In genomic region chr6:33979750-33980149, GRCh38 we compare ENCODE assay signal across 22 cellular contexts.
DNase-seq lines count a peak whose midpoint lies in the region; ATAC-seq and TF ChIP-seq lines count a peak whose summit lies in the region.
"Had no signal": no experiment of that assay in that cellular context is flagged by ENCODE, and none has a peak within 500 bp of the region (broad histone marks: within the 10 kb centered on the region; RNA-seq: fewer than 3 reads in every experiment).

No MANE protein-coding gene starts in this region.

- no peaks in the 10 kb centered on the region for H4K20me1 ChIP-seq in neural progenitor cell (ENCODE audit: low read depth)

- no peak for ATAC-seq in activated T-cell treated with anti-CD3 and anti-CD28 coated beads, Interleukin-2, amount 50 U/mL, for 72 hours (replicated peaks in 1 of 2)
- ATAC-seq in GM18520 (IDR thresholded peaks at IDR 0.05; ENCODE audit: unreplicated experiment) = no peak
- ATAC-seq in GM18511 (IDR thresholded peaks at IDR 0.05; ENCODE audit: unreplicated experiment) = no peak

- DNase-seq in activated T-cell treated with anti-CD3 and anti-CD28 coated beads, Interleukin-2, amount 50 U/mL, for 24 hours = peak; percentile 18
- DNase-seq in activated T-cell treated with anti-CD3 and anti-CD28 coated beads, Interleukin-2, amount 50 U/mL, for 72 hours = no peak
- DNase-seq in endodermal cell (peak; percentile 40), neural progenitor cell (ENCODE audit: low spot score) (no peak), ureter (ENCODE audit: low spot score) (peak; percentile 13), GM20000 (ENCODE audit: low spot score) (no peak)
- DNase-seq: Calu3, GF-D8, GM23248, Karpas-422, MV-4-11, NCI-H1105 treated with DMSO at 0.1 percent for 48 hours, NCI-H2029 treated with DMSO at 0.1 percent for 48 hours, NCI-H446 treated with DMSO at 0.1 percent for 48 hours, NCI-H526 treated with DMSO at 0.1 percent for 48 hours, OCI-M1, Right ventricle myocardium superior had no signal

- peaks cover 16% of the 10 kb centered on the region for H3K27me3 Mint-ChIP-seq in activated T-cell treated with anti-CD3 and anti-CD28 coated beads, Interleukin-2, amount 50 U/mL, for 24 hours
- peaks cover 19% of the 10 kb centered on the region for H3K27me3 Mint-ChIP-seq in activated T-cell treated with anti-CD3 and anti-CD28 coated beads, Interleukin-2, amount 50 U/mL, for 72 hours (ENCODE audit: low read depth)
- H3K27me3 Mint-ChIP-seq in endodermal cell (ENCODE audit: insufficient read depth) = peaks cover 42% of the 10 kb centered on the region
- H3K27me3 Mint-ChIP-seq in neural progenitor cell (ENCODE audit: insufficient read depth, low read depth) = peaks cover 15% of the 10 kb centered on the region

- H3K27ac Mint-ChIP-seq in activated T-cell treated with anti-CD3 and anti-CD28 coated beads, Interleukin-2, amount 50 U/mL, for 24 hours = no peak overlapping the region
- no peak overlapping the region for H3K27ac Mint-ChIP-seq in activated T-cell treated with anti-CD3 and anti-CD28 coated beads, Interleukin-2, amount 50 U/mL, for 72 hours
- H3K27ac Mint-ChIP-seq in endodermal cell = no peak overlapping the region
- H3K27ac Mint-ChIP-seq in neural progenitor cell = peak overlapping the region; percentile 62
- H3K27ac Mint-ChIP-seq: CD8-positive, alpha-beta memory T cell had no signal

- no peak overlapping the region for H3K4me2 ChIP-seq in neural progenitor cell

- TF ChIP-seq CTCF in endodermal cell (conservative IDR thresholded peaks at IDR 0.05) (no peak), neural progenitor cell (IDR thresholded peaks at IDR 0.05) (no peak), GM20000 (IDR thresholded peaks at IDR 0.05; ENCODE audit: extremely low read depth, missing control alignments) (no peak)

- H3K4me3 Mint-ChIP-seq in activated T-cell treated with anti-CD3 and anti-CD28 coated beads, Interleukin-2, amount 50 U/mL, for 24 hours = no peak overlapping the region
- H3K4me3 Mint-ChIP-seq in activated T-cell treated with anti-CD3 and anti-CD28 coated beads, Interleukin-2, amount 50 U/mL, for 72 hours = no peak overlapping the region
- H3K4me3 Mint-ChIP-seq in endodermal cell (no peak overlapping the region), neural progenitor cell (no peak overlapping the region)
- H3K4me3 Mint-ChIP-seq: CD8-positive, alpha-beta memory T cell; H9 had no signal

- no peak overlapping the region for H2AFZ ChIP-seq in neural progenitor cell (replicated peaks)
- H2AFZ ChIP-seq: GM23248 had no signal

- H3K9me3 Mint-ChIP-seq in activated T-cell treated with anti-CD3 and anti-CD28 coated beads, Interleukin-2, amount 50 U/mL, for 24 hours = no peaks in the 10 kb centered on the region
- no peaks in the 10 kb centered on the region for H3K9me3 Mint-ChIP-seq in activated T-cell treated with anti-CD3 and anti-CD28 coated beads, Interleukin-2, amount 50 U/mL, for 72 hours
- H3K9me3 Mint-ChIP-seq in endodermal cell = no peaks in the 10 kb centered on the region
- H3K9me3 Mint-ChIP-seq in neural progenitor cell = no peaks in the 10 kb centered on the region
- H3K9me3 Mint-ChIP-seq: CD8-positive, alpha-beta memory T cell; H9 had no signal

- H3K27ac ChIP-seq in endodermal cell (ENCODE audit: low read depth, low read length) (no peak overlapping the region), neural progenitor cell (no peak overlapping the region)
- H3K27ac ChIP-seq: C4-2B, GM23248 had no signal

- H3K36me3 ChIP-seq in endodermal cell (ENCODE audit: control insufficient read depth, insufficient read depth, low read length) (no peaks in the 10 kb centered on the region), neural progenitor cell (no peaks in the 10 kb centered on the region)

- WGBS in endodermal cell (ENCODE audit: insufficient coverage in 1 of 2, insufficient read length in 1 of 2), 2 experiments = 92 to 100% methylated on average over 1 to 4 of the region's 4 CpGs

- H3K4me3 ChIP-seq in endodermal cell (ENCODE audit: low read length) (no peak overlapping the region), neural progenitor cell (no peak overlapping the region)
- H3K4me3 ChIP-seq: GM23248 had no signal

- H3F3A ChIP-seq in neural progenitor cell (ENCODE audit: low read depth) = no peaks in the 10 kb centered on the region

- no peaks in the 10 kb centered on the region for H3K9me3 ChIP-seq in endodermal cell (ENCODE audit: control insufficient read depth, low read length)
- no peaks in the 10 kb centered on the region for H3K9me3 ChIP-seq in neural progenitor cell (ENCODE audit: low read depth)

- H3K4me1 Mint-ChIP-seq in activated T-cell treated with anti-CD3 and anti-CD28 coated beads, Interleukin-2, amount 50 U/mL, for 24 hours (ENCODE audit: low read depth) = peaks cover 6% of the 10 kb centered on the region
- H3K4me1 Mint-ChIP-seq in activated T-cell treated with anti-CD3 and anti-CD28 coated beads, Interleukin-2, amount 50 U/mL, for 72 hours (ENCODE audit: low read depth) = peaks cover 6% of the 10 kb centered on the region
- peaks cover 27% of the 10 kb centered on the region for H3K4me1 Mint-ChIP-seq in endodermal cell
- peaks cover 17% of the 10 kb centered on the region for H3K4me1 Mint-ChIP-seq in neural progenitor cell

- H3K36me3 Mint-ChIP-seq in activated T-cell treated with anti-CD3 and anti-CD28 coated beads, Interleukin-2, amount 50 U/mL, for 24 hours (ENCODE audit: low read depth) = no peaks in the 10 kb centered on the region
- H3K36me3 Mint-ChIP-seq in activated T-cell treated with anti-CD3 and anti-CD28 coated beads, Interleukin-2, amount 50 U/mL, for 72 hours (ENCODE audit: insufficient read depth in 2 of 2) = no peaks in the 10 kb centered on the region
- H3K36me3 Mint-ChIP-seq in endodermal cell (ENCODE audit: low read depth) (no peaks in the 10 kb centered on the region), neural progenitor cell (no peaks in the 10 kb centered on the region)
- H3K36me3 Mint-ChIP-seq: CD8-positive, alpha-beta memory T cell had no signal

- H3K9ac ChIP-seq in endodermal cell (ENCODE audit: extremely low read depth, low read length, poor library complexity, severe bottlenecking) = no peak overlapping the region
- H3K9ac ChIP-seq in neural progenitor cell = no peak overlapping the region
- H3K9ac ChIP-seq: GM23248 had no signal

- H3K27me3 ChIP-seq in endodermal cell (ENCODE audit: control insufficient read depth, insufficient read depth, low read length, poor library complexity, severe bottlenecking) (peaks cover 19% of the 10 kb centered on the region), neural progenitor cell (peaks cover 26% of the 10 kb centered on the region)

- no peaks in the 10 kb centered on the region for H3K79me2 ChIP-seq in neural progenitor cell (ENCODE audit: low read depth)

- no peaks in the 10 kb centered on the region for H3K4me1 ChIP-seq in endodermal cell (ENCODE audit: control insufficient read depth, insufficient read depth, low read length)
- H3K4me1 ChIP-seq in neural progenitor cell = peaks cover 7% of the 10 kb centered on the region

Comparison
In these comparisons a context has a peak if more than half of its experiments do, and no peak if none do; other contexts are left out.
1. DNase-seq: peak in activated T-cell treated with anti-CD3 and anti-CD28 coated beads, Interleukin-2, amount 50 U/mL, for 24 hours (single experiment), endodermal cell (single experiment) and ureter (single experiment); none in activated T-cell treated with anti-CD3 and anti-CD28 coated beads, Interleukin-2, amount 50 U/mL, for 72 hours (0 of 2), neural progenitor cell (single experiment) and GM20000 (single experiment).